In genomic region chr2:9675369-9676351, GRCh38 we compare ENCODE assay signal across 8 cellular contexts. TPM values are rescaled to one million over a fixed set of nuclear protein-coding genes. Genes with fewer than 3 reads are reported as not detected.
A peak's percentile ranks its signal among the peaks of the same experiment; 100 is the strongest.
DNase-seq lines count a peak whose midpoint lies in the region; ATAC-seq and TF ChIP-seq lines count a peak whose summit lies in the region.

No MANE protein-coding gene starts in this region.

- H3K27ac ChIP-seq in ectodermal cell (ENCODE audit: insufficient read depth, low read depth, low read length, poor library complexity, severe bottlenecking): peak overlapping the region; percentile 16
- no peak overlapping the region for H3K27ac ChIP-seq in neural progenitor cell
- H3K27ac ChIP-seq in CD4-positive, alpha-beta memory T cell (ENCODE audit: low read depth, low read length): no peak overlapping the region
- H3K27ac ChIP-seq in Karpas-422 (ENCODE audit: low read length): no peak overlapping the region

- intact Hi-C loops in CD4-positive, alpha-beta memory T cell (cut with micrococcal nuclease): no loop called here

- no peak for ATAC-seq in GM19452 (IDR thresholded peaks at IDR 0.05; ENCODE audit: unreplicated experiment)
- ATAC-seq in GM18907 (IDR thresholded peaks at IDR 0.05; ENCODE audit: unreplicated experiment): no peak

- H3K27me3 ChIP-seq in ectodermal cell (ENCODE audit: control insufficient read depth, insufficient read depth, low read length, poor library complexity, severe bottlenecking) (no peaks in the 10 kb centered on the region), neural progenitor cell (no peaks in the 10 kb centered on the region), Karpas-422 (ENCODE audit: low read length) (no peaks in the 10 kb centered on the region)
- no peaks in the 10 kb centered on the region for H3K27me3 ChIP-seq in CD4-positive, alpha-beta memory T cell (ENCODE audit: insufficient read depth, low read length)

- H3K9ac ChIP-seq in neural progenitor cell (no peak overlapping the region), Karpas-422 (ENCODE audit: low read length) (no peak overlapping the region)

- peak overlapping the region; percentile 82 for H3K27ac Mint-ChIP-seq in neural progenitor cell
- no peak overlapping the region for H3K27ac Mint-ChIP-seq in CD4-positive, alpha-beta memory T cell

- H4K20me1 ChIP-seq in neural progenitor cell (ENCODE audit: low read depth) (no peaks in the 10 kb centered on the region), Karpas-422 (ENCODE audit: insufficient read depth, low read depth, low read length) (no peaks in the 10 kb centered on the region)

- H3K4me1 ChIP-seq in ectodermal cell (ENCODE audit: control insufficient read depth, insufficient read depth, low read length) (peaks cover 19% of the 10 kb centered on the region), neural progenitor cell (peaks cover 10% of the 10 kb centered on the region), Karpas-422 (ENCODE audit: low read length) (no peaks in the 10 kb centered on the region)
- peaks cover 3% of the 10 kb centered on the region for H3K4me1 ChIP-seq in CD4-positive, alpha-beta memory T cell (ENCODE audit: insufficient read depth, low read length)

- peaks cover 10% of the 10 kb centered on the region for H3F3A ChIP-seq in neural progenitor cell (ENCODE audit: low read depth)

- DNase-seq in EL (peak; percentile 95), NCI-H460 (ENCODE audit: extremely low read depth, low read depth) (peak; percentile 33), neural progenitor cell (ENCODE audit: low spot score) (peak; percentile 55), Karpas-422 (no peak)
- no peak for DNase-seq in CD4-positive, alpha-beta memory T cell

- H3K79me2 ChIP-seq in neural progenitor cell (ENCODE audit: low read depth): no peaks in the 10 kb centered on the region
- no peaks in the 10 kb centered on the region for H3K79me2 ChIP-seq in Karpas-422 (ENCODE audit: low read length)

- no peaks in the 10 kb centered on the region for H3K27me3 Mint-ChIP-seq in neural progenitor cell (ENCODE audit: insufficient read depth, low read depth)
- H3K27me3 Mint-ChIP-seq in CD4-positive, alpha-beta memory T cell: no peaks in the 10 kb centered on the region

- H3K4me2 ChIP-seq in neural progenitor cell: peak overlapping the region; percentile 48
- H3K4me2 ChIP-seq in Karpas-422 (ENCODE audit: low read depth, low read length, poor library complexity, severe bottlenecking): no peak overlapping the region

- CTCF ChIA-PET in CD4-positive, alpha-beta memory T cell (lab: Charles Lee; ENCODE audit: partially characterized antibody): interaction anchor here (0.9 kb wide), 1 partner anchor 27 kb away, joined by 3 read pairs; no protein-coding TSS in a partner anchor

- no peaks in the 10 kb centered on the region for H3K9me2 ChIP-seq in Karpas-422 (replicated peaks; ENCODE audit: insufficient read depth, low read length)

- peaks cover 24% of the 10 kb centered on the region for H3K4me1 Mint-ChIP-seq in neural progenitor cell
- H3K4me1 Mint-ChIP-seq in CD4-positive, alpha-beta memory T cell: peaks cover 4 to 8% (median 5%) of the 10 kb centered on the region in 4 donors

- 30 to 32% methylated on average over 13 to 14 of the region's 14 CpGs for WGBS in ectodermal cell, 2 experiments

- H2AFZ ChIP-seq in neural progenitor cell (replicated peaks) (peak overlapping the region; percentile 64), Karpas-422 (ENCODE audit: low read length) (no peak overlapping the region)

- H3K9me3 Mint-ChIP-seq in neural progenitor cell: no peaks in the 10 kb centered on the region
- peaks cover 0 to 2% (median 0%) of the 10 kb centered on the region in 8 donors for H3K9me3 Mint-ChIP-seq in CD4-positive, alpha-beta memory T cell

- H3K9me3 ChIP-seq in ectodermal cell (ENCODE audit: control insufficient read depth, low read length) (no peaks in the 10 kb centered on the region), neural progenitor cell (ENCODE audit: low read depth) (no peaks in the 10 kb centered on the region), Karpas-422 (ENCODE audit: low read length) (no peaks in the 10 kb centered on the region)
- no peaks in the 10 kb centered on the region for H3K9me3 ChIP-seq in CD4-positive, alpha-beta memory T cell (ENCODE audit: control insufficient read depth in 1 of 2, low read length in 2 of 2)

- no peak for TF ChIP-seq CTCF in neural progenitor cell (IDR thresholded peaks at IDR 0.05)

- no peaks in the 10 kb centered on the region for H3K36me3 Mint-ChIP-seq in neural progenitor cell
- H3K36me3 Mint-ChIP-seq in CD4-positive, alpha-beta memory T cell: no peaks in the 10 kb centered on the region

- H3K36me3 ChIP-seq in ectodermal cell (ENCODE audit: control insufficient read depth, insufficient read depth, low read length) (no peaks in the 10 kb centered on the region), neural progenitor cell (no peaks in the 10 kb centered on the region), Karpas-422 (ENCODE audit: insufficient read depth, low read length) (no peaks in the 10 kb centered on the region)
- no peaks in the 10 kb centered on the region for H3K36me3 ChIP-seq in CD4-positive, alpha-beta memory T cell (ENCODE audit: insufficient read depth, low read length)

- H3K4me3 ChIP-seq in ectodermal cell (ENCODE audit: insufficient read depth, low read depth, low read length): no peak overlapping the region
- no peak overlapping the region for H3K4me3 ChIP-seq in neural progenitor cell
- H3K4me3 ChIP-seq in CD4-positive, alpha-beta memory T cell (ENCODE audit: low read length in 2 of 2): no peak overlapping the region
- no peak overlapping the region for H3K4me3 ChIP-seq in Karpas-422 (ENCODE audit: low read length)

- peak overlapping the region; percentile 64 for H3K4me3 Mint-ChIP-seq in neural progenitor cell
- peak overlapping the region in 1 of 8 donors; percentile 38 for H3K4me3 Mint-ChIP-seq in CD4-positive, alpha-beta memory T cell

- POLR2A ChIA-PET in CD4-positive, alpha-beta memory T cell (lab: Charles Lee; ENCODE audit: partially characterized antibody): no interaction called here

RNA-seq across cellular contexts. Expression of gene YWHAQ, which starts 44.9 kb away (rescaled TPM):
- total RNA-seq in NCI-H460 (2014; rRNA removed; shearing (Covaris generic)): 434 and 443 TPM in 2 replicates
- 181 and 258 TPM in 2 replicates for polyA plus RNA-seq in NCI-H460 (2014; cell fraction: nucleus; rRNA removed)
- 595 TPM for polyA plus RNA-seq in ectodermal cell (2013, experiment 1 of 4)
- 575 TPM for polyA plus RNA-seq in ectodermal cell (2013, experiment 2 of 4)
- polyA plus RNA-seq in ectodermal cell (2013, experiment 3 of 4): 523 TPM
- polyA plus RNA-seq in ectodermal cell (2013, experiment 4 of 4): 569 TPM
- total RNA-seq in neural progenitor cell (ENCODE audit: low replicate concordance): 468 and 655 TPM in 2 replicates
- 100 to 1,000 TPM; 124 TPM for total RNA-seq in CD4-positive, alpha-beta memory T cell
- 100 to 1,000 TPM; 315 to 504 TPM for polyA plus RNA-seq in CD4-positive, alpha-beta memory T cell
- 112 and 189 TPM in 2 replicates for total RNA-seq in Karpas-422 (2014; rRNA removed; shearing (Covaris generic); ENCODE audit: low replicate concordance)

Comparison
In these comparisons a context has a peak if more than half of its experiments do, and no peak if none do; other contexts are left out.
1. DNase-seq: peak in EL (single experiment), NCI-H460 (single experiment) and neural progenitor cell (single experiment); none in CD4-positive, alpha-beta memory T cell (0 of 5) and Karpas-422 (single experiment).